18 cellular contexts compared by ENCODE assay signal in the genomic region with DNA sequence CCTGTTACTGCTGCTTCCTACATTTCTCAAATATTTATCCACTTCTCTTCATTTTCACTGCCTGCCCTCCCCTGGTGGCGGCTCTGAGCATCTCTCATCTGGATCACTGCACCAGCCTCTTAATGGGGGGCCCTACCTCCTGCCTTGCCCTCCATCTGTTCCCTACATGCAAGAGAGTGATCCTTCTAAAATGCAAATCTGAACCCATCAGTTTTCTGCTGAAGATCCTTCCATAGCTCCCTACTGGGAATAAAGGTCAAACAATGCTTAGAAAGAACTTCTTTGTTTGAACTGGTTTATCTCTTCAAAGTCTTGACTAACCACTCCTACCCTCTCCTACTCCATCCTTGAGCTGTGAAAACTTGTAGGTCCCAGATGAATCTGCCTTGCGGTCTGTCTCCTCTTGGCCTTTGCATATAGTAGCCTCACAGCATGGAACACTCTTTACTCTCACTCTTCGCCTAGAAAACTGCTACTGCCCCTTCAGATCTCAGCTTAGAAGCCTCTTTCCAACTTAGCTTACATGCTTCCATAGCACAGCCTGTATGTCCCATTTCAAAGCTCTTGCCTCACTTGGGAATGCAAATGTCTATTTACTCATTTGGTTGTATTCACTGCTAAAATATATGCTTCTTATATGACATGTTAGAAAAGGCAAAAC.
DNase-seq lines count a peak whose midpoint lies in the region; ATAC-seq and TF ChIP-seq lines count a peak whose summit lies in the region.
"Had no signal": no experiment of that assay in that cellular context is flagged by ENCODE, and none has a peak within 500 bp of the region (broad histone marks: within the 10 kb centered on the region; RNA-seq: fewer than 3 reads in every experiment).

No MANE protein-coding gene starts in this region.

- no peak overlapping the region for H2AFZ ChIP-seq in OCI-LY7 (ENCODE audit: low read length)
- H2AFZ ChIP-seq in smooth muscle cell (ENCODE audit: low read depth) = no peak overlapping the region
- no peak overlapping the region for H2AFZ ChIP-seq in osteoblast (ENCODE audit: low read length)

- H3K9me3 ChIP-seq in OCI-LY7 (ENCODE audit: low read length) (no peaks in the 10 kb centered on the region), smooth muscle cell (replicated peaks; ENCODE audit: low read depth) (no peaks in the 10 kb centered on the region), tibial artery (no peaks in the 10 kb centered on the region), osteoblast (ENCODE audit: low read depth, low read length) (no peaks in the 10 kb centered on the region)
- H3K9me3 ChIP-seq: Caco-2, pancreas, suprapubic skin had no signal

- no peak overlapping the region for H3K4me2 ChIP-seq in OCI-LY7 (ENCODE audit: low read length)
- peak overlapping the region; percentile 44 for H3K4me2 ChIP-seq in smooth muscle cell
- no peak overlapping the region for H3K4me2 ChIP-seq in osteoblast (ENCODE audit: insufficient read depth, low read length)

- no peak overlapping the region for H3K4me3 ChIP-seq in OCI-LY7 (ENCODE audit: low read depth, low read length, poor library complexity, severe bottlenecking)
- no peak overlapping the region for H3K4me3 ChIP-seq in fibroblast of villous mesenchyme (ENCODE audit: low read depth, low read length)
- no peak overlapping the region for H3K4me3 ChIP-seq in smooth muscle cell
- H3K4me3 ChIP-seq in tibial artery = no peak overlapping the region
- no peak overlapping the region for H3K4me3 ChIP-seq in osteoblast (ENCODE audit: insufficient read depth, low read length)
- H3K4me3 ChIP-seq: pancreas, suprapubic skin had no signal

- CTCF ChIA-PET in OCI-LY7 (lab: Charles Lee; ENCODE audit: unreplicated experiment) = interaction anchor here (1.5 kb wide), 1 partner anchor 9 kb away, joined by 4 read pairs; no protein-coding TSS in a partner anchor

- intact Hi-C loops in OCI-LY7 (cut with micrococcal nuclease; ENCODE audit: unreplicated experiment) = no loop called here
- intact Hi-C loops in tibial artery (cut with DNase I; ENCODE audit: low total_unique reads) = no loop called here

- H3K4me1 ChIP-seq in OCI-LY7 (ENCODE audit: insufficient read depth, low read length, poor library complexity, severe bottlenecking) = peaks cover 15% of the 10 kb centered on the region
- H3K4me1 ChIP-seq in smooth muscle cell (ENCODE audit: low read depth) = peaks cover 13% of the 10 kb centered on the region
- no peaks in the 10 kb centered on the region for H3K4me1 ChIP-seq in tibial artery
- peaks cover 6% of the 10 kb centered on the region for H3K4me1 ChIP-seq in osteoblast (ENCODE audit: insufficient read depth, low read length)
- H3K4me1 ChIP-seq: suprapubic skin had no signal

- no peak for ATAC-seq in GM19328 (IDR thresholded peaks at IDR 0.05; ENCODE audit: unreplicated experiment)
- ATAC-seq: activated naive CD4-positive, alpha-beta T cell treated with anti-CD3 and anti-CD28 coated beads, Interleukin-2, amount 50 U/mL, for 72 hours; esophagus mucosa; pancreas had no signal

- H3K27me3 ChIP-seq in smooth muscle cell (ENCODE audit: low read depth) (no peaks in the 10 kb centered on the region), tibial artery (no peaks in the 10 kb centered on the region), osteoblast (ENCODE audit: insufficient read depth, low read length) (peaks cover 20% of the 10 kb centered on the region)
- H3K27me3 ChIP-seq: pancreas, suprapubic skin had no signal

- no peaks in the 10 kb centered on the region for H3K9me2 ChIP-seq in OCI-LY7 (ENCODE audit: insufficient read depth, low read length)

- H3K27ac ChIP-seq in OCI-LY7 (ENCODE audit: low read depth, low read length, poor library complexity, severe bottlenecking) (no peak overlapping the region), smooth muscle cell (ENCODE audit: low read depth) (peak overlapping the region; percentile 88), tibial artery (no peak overlapping the region), osteoblast (ENCODE audit: low read depth, low read length) (no peak overlapping the region)
- H3K27ac ChIP-seq: suprapubic skin, WERI-Rb-1 had no signal

- no peaks in the 10 kb centered on the region for H3K36me3 ChIP-seq in OCI-LY7 (ENCODE audit: insufficient read depth, low read length)
- H3K36me3 ChIP-seq in smooth muscle cell (ENCODE audit: low read depth) = no peaks in the 10 kb centered on the region
- no peaks in the 10 kb centered on the region for H3K36me3 ChIP-seq in tibial artery
- H3K36me3 ChIP-seq in osteoblast (ENCODE audit: insufficient read depth, low read length) = no peaks in the 10 kb centered on the region
- H3K36me3 ChIP-seq: pancreas, suprapubic skin, WERI-Rb-1 had no signal

- POLR2A ChIA-PET in OCI-LY7 (lab: Charles Lee) = interaction anchor here (0.6 to 1.7 kb wide), 4 partner anchors 20 to 370 kb away, joined by 3 to 6 read pairs (median 5); no protein-coding TSS in a partner anchor

- peak overlapping the region; percentile 4 for H3K9ac ChIP-seq in smooth muscle cell (ENCODE audit: low read depth)

- DNase-seq in NCI-H510A treated with DMSO at 0.1 percent for 48 hours (lab: John Stamatoyannopoulos, UW) (peak; percentile 23), NCI-H510A (lab: John Stamatoyannopoulos, UW) (no peak), OCI-LY7 (ENCODE audit: low spot score) (no peak), fibroblast of villous mesenchyme (ENCODE audit: low read depth) (no peak), smooth muscle cell (lab: John Stamatoyannopoulos, UW; ENCODE audit: unreplicated experiment) (no peak), tibial artery (no peak), osteoblast (ENCODE audit: insufficient read length, low spot score, missing footprints) (no peak)
- DNase-seq: activated CD8-positive, alpha-beta memory T cell treated with anti-CD3 and anti-CD28 coated beads, Interleukin-2, amount 50 U/mL, for 4 hours; Caco-2; central memory CD4-positive, alpha-beta T cell; KG1; pancreas; SW 1271; WERI-Rb-1 had no signal

- BruUV-seq in OCI-LY7 (replicated peaks; lab: Mats Ljungman, UMichigan) = no TSS peak

- 67% methylated on average over 3 of the region's 3 CpGs for WGBS in smooth muscle cell (ENCODE audit: low lambda C conversion rate)

- peaks cover 16% of the 10 kb centered on the region for H3F3A ChIP-seq in smooth muscle cell (ENCODE audit: low read depth)

- TF ChIP-seq CTCF in OCI-LY7 (conservative IDR thresholded peaks at IDR 0.05; ENCODE audit: low read length) (peak; percentile 55; the same call in 1 of the 2 replicates), fibroblast of villous mesenchyme (IDR thresholded peaks at IDR 0.05; ENCODE audit: insufficient read depth, low read depth, low read length) (peak; percentile 17), smooth muscle cell (IDR thresholded peaks at IDR 0.05; ENCODE audit: borderline replicate concordance, insufficient read depth, poor library complexity, severe bottlenecking) (peak; percentile 11), tibial artery (IDR thresholded peaks at IDR 0.05) (no peak), osteoblast (IDR thresholded peaks at IDR 0.05; ENCODE audit: extremely low read depth, low read depth, low read length) (no peak)

- H3K79me2 ChIP-seq in OCI-LY7 (ENCODE audit: insufficient read depth, low read depth, low read length) (no peaks in the 10 kb centered on the region), smooth muscle cell (ENCODE audit: low read depth) (no peaks in the 10 kb centered on the region), osteoblast (ENCODE audit: insufficient read depth, low read length) (no peaks in the 10 kb centered on the region)

- H4K20me1 ChIP-seq in OCI-LY7 (ENCODE audit: insufficient read depth, low read length) (no peaks in the 10 kb centered on the region), smooth muscle cell (ENCODE audit: low read depth) (no peaks in the 10 kb centered on the region), osteoblast (ENCODE audit: insufficient read depth, low read length) (no peaks in the 10 kb centered on the region)

Comparison
In these comparisons a context has a peak if more than half of its experiments do, and no peak if none do; other contexts are left out.
1. CTCF ChIP-seq: peak in OCI-LY7 (single experiment), fibroblast of villous mesenchyme (single experiment) and smooth muscle cell (single experiment); none in tibial artery (0 of 2) and osteoblast (single experiment).